1 cellular context compared by ENCODE assay signal in the genomic region with DNA sequence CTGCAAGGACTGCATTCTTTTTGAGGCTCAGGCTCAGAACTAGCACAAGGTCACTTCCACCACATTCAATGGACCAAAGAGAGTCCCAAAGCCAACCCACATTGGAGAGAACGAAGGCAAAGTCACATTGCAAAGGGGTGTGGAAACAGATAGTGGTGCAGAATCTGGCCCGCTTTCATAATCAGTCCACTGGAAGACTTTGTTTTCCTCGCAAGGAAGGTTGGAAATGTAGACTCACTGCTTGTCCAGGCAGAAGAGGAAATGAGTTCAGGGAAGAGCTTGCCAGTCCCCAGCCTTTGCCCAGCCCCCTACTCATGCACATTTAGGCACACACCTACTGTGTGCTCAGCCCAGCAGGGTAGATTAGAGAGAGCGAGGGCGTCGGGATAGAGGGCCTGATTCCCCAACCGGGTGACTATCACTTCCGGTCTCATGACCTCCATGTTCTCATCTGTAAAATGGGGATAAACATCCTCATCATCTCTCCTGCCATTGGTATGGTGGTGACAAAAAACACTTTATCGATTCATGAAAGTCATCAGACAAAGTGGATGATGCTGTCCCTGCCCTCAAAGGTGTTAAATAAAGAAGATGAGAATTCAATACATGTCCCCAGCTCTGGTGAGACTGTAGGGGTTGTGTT.
TF ChIP-seq lines count a peak whose summit lies in the region.

No MANE protein-coding gene starts in this region.

TF ChIP-seq in K562, 482 proteins besides CTCF, POLR2A, EP300 and RAD21 (continues in another document):
- TF ChIP-seq ZEB2 (IDR thresholded peaks at IDR 0.05) (no peak), ZNF584 (CRISPR knock-in tag; IDR thresholded peaks at IDR 0.05; ENCODE audit: low read depth) (no peak), SNRNP70 (optimal IDR thresholded peaks at IDR 0.05; ENCODE audit: low read depth, low read length) (no peak), ZNF217 (CRISPR knock-in tag; IDR thresholded peaks at IDR 0.05) (no peak), FOXA1 (IDR thresholded peaks at IDR 0.05; ENCODE audit: borderline replicate concordance) (no peak), STAT5A (IDR thresholded peaks at IDR 0.05; ENCODE audit: borderline replicate concordance, low read length) (no peak), SMAD2 (IDR thresholded peaks at IDR 0.05; ENCODE audit: low read depth, low read length) (no peak), KDM1A (IDR thresholded peaks at IDR 0.05) (0 out of 4 replicates have a peak, but pooled peaks of 1 of the 2 experiments have one; percentile 24), TEAD2 (tag; IDR thresholded peaks at IDR 0.05) (no peak), PML (IDR thresholded peaks at IDR 0.05; ENCODE audit: low read length) (no peak), NCOA2 (IDR thresholded peaks at IDR 0.05; ENCODE audit: partially characterized antibody in 2 of 2) (no peak), SIX5 (IDR thresholded peaks at IDR 0.05; ENCODE audit: borderline replicate concordance in 1 of 2, insufficient read depth in 1 of 2, low read depth in 1 of 2, low read length in 2 of 2) (no peak), ETV1 (tag; conservative IDR thresholded peaks at IDR 0.05; ENCODE audit: low read depth) (peak; percentile 85), ZC3H4 (CRISPR knock-in tag; IDR thresholded peaks at IDR 0.05; ENCODE audit: borderline replicate concordance) (no peak), HDAC3 (IDR thresholded peaks at IDR 0.05; ENCODE audit: borderline replicate concordance, partially characterized antibody) (no peak), RBM25 (IDR thresholded peaks at IDR 0.05; ENCODE audit: low read depth, low read length, severe bottlenecking) (peak; percentile 73), ELF1 (tag; IDR thresholded peaks at IDR 0.05) (peak; percentile 40; the same call in 1 of the 2 replicates), BCOR (IDR thresholded peaks at IDR 0.05) (peak; percentile 39; the same call in 1 of the 2 replicates)
- TF ChIP-seq, protein P1, sequence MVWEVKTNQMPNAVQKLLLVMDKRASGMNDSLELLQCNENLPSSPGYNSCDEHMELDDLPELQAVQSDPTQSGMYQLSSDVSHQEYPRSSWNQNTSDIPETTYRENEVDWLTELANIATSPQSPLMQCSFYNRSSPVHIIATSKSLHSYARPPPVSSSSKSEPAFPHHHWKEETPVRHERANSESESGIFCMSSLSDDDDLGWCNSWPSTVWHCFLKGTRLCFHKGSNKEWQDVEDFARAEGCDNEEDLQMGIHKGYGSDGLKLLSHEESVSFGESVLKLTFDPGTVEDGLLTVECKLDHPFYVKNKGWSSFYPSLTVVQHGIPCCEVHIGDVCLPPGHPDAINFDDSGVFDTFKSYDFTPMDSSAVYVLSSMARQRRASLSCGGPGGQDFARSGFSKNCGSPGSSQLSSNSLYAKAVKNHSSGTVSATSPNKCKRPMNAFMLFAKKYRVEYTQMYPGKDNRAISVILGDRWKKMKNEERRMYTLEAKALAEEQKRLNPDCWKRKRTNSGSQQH (CRISPR knock-in tag; IDR thresholded peaks at IDR 0.05), result no peak
- TF ChIP-seq, protein P2, sequence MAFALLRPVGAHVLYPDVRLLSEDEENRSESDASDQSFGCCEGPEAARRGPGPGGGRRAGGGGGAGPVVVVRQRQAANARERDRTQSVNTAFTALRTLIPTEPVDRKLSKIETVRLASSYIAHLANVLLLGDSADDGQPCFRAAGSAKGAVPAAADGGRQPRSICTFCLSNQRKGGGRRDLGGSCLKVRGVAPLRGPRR (CRISPR knock-in tag; IDR thresholded peaks at IDR 0.05), result no peak
- TF ChIP-seq, protein P3, sequence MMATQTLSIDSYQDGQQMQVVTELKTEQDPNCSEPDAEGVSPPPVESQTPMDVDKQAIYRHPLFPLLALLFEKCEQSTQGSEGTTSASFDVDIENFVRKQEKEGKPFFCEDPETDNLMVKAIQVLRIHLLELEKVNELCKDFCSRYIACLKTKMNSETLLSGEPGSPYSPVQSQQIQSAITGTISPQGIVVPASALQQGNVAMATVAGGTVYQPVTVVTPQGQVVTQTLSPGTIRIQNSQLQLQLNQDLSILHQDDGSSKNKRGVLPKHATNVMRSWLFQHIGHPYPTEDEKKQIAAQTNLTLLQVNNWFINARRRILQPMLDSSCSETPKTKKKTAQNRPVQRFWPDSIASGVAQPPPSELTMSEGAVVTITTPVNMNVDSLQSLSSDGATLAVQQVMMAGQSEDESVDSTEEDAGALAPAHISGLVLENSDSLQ (IDR thresholded peaks at IDR 0.05), result no peak
- TF ChIP-seq, protein P4, sequence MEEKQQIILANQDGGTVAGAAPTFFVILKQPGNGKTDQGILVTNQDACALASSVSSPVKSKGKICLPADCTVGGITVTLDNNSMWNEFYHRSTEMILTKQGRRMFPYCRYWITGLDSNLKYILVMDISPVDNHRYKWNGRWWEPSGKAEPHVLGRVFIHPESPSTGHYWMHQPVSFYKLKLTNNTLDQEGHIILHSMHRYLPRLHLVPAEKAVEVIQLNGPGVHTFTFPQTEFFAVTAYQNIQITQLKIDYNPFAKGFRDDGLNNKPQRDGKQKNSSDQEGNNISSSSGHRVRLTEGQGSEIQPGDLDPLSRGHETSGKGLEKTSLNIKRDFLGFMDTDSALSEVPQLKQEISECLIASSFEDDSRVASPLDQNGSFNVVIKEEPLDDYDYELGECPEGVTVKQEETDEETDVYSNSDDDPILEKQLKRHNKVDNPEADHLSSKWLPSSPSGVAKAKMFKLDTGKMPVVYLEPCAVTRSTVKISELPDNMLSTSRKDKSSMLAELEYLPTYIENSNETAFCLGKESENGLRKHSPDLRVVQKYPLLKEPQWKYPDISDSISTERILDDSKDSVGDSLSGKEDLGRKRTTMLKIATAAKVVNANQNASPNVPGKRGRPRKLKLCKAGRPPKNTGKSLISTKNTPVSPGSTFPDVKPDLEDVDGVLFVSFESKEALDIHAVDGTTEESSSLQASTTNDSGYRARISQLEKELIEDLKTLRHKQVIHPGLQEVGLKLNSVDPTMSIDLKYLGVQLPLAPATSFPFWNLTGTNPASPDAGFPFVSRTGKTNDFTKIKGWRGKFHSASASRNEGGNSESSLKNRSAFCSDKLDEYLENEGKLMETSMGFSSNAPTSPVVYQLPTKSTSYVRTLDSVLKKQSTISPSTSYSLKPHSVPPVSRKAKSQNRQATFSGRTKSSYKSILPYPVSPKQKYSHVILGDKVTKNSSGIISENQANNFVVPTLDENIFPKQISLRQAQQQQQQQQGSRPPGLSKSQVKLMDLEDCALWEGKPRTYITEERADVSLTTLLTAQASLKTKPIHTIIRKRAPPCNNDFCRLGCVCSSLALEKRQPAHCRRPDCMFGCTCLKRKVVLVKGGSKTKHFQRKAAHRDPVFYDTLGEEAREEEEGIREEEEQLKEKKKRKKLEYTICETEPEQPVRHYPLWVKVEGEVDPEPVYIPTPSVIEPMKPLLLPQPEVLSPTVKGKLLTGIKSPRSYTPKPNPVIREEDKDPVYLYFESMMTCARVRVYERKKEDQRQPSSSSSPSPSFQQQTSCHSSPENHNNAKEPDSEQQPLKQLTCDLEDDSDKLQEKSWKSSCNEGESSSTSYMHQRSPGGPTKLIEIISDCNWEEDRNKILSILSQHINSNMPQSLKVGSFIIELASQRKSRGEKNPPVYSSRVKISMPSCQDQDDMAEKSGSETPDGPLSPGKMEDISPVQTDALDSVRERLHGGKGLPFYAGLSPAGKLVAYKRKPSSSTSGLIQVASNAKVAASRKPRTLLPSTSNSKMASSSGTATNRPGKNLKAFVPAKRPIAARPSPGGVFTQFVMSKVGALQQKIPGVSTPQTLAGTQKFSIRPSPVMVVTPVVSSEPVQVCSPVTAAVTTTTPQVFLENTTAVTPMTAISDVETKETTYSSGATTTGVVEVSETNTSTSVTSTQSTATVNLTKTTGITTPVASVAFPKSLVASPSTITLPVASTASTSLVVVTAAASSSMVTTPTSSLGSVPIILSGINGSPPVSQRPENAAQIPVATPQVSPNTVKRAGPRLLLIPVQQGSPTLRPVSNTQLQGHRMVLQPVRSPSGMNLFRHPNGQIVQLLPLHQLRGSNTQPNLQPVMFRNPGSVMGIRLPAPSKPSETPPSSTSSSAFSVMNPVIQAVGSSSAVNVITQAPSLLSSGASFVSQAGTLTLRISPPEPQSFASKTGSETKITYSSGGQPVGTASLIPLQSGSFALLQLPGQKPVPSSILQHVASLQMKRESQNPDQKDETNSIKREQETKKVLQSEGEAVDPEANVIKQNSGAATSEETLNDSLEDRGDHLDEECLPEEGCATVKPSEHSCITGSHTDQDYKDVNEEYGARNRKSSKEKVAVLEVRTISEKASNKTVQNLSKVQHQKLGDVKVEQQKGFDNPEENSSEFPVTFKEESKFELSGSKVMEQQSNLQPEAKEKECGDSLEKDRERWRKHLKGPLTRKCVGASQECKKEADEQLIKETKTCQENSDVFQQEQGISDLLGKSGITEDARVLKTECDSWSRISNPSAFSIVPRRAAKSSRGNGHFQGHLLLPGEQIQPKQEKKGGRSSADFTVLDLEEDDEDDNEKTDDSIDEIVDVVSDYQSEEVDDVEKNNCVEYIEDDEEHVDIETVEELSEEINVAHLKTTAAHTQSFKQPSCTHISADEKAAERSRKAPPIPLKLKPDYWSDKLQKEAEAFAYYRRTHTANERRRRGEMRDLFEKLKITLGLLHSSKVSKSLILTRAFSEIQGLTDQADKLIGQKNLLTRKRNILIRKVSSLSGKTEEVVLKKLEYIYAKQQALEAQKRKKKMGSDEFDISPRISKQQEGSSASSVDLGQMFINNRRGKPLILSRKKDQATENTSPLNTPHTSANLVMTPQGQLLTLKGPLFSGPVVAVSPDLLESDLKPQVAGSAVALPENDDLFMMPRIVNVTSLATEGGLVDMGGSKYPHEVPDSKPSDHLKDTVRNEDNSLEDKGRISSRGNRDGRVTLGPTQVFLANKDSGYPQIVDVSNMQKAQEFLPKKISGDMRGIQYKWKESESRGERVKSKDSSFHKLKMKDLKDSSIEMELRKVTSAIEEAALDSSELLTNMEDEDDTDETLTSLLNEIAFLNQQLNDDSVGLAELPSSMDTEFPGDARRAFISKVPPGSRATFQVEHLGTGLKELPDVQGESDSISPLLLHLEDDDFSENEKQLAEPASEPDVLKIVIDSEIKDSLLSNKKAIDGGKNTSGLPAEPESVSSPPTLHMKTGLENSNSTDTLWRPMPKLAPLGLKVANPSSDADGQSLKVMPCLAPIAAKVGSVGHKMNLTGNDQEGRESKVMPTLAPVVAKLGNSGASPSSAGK (IDR thresholded peaks at IDR 0.05), result no peak
- TF ChIP-seq, protein P5, sequence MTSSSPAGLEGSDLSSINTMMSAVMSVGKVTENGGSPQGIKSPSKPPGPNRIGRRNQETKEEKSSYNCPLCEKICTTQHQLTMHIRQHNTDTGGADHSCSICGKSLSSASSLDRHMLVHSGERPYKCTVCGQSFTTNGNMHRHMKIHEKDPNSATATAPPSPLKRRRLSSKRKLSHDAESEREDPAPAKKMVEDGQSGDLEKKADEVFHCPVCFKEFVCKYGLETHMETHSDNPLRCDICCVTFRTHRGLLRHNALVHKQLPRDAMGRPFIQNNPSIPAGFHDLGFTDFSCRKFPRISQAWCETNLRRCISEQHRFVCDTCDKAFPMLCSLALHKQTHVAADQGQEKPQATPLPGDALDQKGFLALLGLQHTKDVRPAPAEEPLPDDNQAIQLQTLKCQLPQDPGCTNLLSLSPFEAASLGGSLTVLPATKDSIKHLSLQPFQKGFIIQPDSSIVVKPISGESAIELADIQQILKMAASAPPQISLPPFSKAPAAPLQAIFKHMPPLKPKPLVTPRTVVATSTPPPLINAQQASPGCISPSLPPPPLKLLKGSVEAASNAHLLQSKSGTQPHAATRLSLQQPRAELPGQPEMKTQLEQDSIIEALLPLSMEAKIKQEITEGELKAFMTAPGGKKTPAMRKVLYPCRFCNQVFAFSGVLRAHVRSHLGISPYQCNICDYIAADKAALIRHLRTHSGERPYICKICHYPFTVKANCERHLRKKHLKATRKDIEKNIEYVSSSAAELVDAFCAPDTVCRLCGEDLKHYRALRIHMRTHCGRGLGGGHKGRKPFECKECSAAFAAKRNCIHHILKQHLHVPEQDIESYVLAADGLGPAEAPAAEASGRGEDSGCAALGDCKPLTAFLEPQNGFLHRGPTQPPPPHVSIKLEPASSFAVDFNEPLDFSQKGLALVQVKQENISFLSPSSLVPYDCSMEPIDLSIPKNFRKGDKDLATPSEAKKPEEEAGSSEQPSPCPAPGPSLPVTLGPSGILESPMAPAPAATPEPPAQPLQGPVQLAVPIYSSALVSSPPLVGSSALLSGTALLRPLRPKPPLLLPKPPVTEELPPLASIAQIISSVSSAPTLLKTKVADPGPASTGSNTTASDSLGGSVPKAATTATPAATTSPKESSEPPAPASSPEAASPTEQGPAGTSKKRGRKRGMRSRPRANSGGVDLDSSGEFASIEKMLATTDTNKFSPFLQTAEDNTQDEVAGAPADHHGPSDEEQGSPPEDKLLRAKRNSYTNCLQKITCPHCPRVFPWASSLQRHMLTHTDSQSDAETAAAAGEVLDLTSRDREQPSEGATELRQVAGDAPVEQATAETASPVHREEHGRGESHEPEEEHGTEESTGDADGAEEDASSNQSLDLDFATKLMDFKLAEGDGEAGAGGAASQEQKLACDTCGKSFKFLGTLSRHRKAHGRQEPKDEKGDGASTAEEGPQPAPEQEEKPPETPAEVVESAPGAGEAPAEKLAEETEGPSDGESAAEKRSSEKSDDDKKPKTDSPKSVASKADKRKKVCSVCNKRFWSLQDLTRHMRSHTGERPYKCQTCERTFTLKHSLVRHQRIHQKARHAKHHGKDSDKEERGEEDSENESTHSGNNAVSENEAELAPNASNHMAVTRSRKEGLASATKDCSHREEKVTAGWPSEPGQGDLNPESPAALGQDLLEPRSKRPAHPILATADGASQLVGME (CRISPR knock-in tag; IDR thresholded peaks at IDR 0.05), result no peak
- TF ChIP-seq, protein P6, sequence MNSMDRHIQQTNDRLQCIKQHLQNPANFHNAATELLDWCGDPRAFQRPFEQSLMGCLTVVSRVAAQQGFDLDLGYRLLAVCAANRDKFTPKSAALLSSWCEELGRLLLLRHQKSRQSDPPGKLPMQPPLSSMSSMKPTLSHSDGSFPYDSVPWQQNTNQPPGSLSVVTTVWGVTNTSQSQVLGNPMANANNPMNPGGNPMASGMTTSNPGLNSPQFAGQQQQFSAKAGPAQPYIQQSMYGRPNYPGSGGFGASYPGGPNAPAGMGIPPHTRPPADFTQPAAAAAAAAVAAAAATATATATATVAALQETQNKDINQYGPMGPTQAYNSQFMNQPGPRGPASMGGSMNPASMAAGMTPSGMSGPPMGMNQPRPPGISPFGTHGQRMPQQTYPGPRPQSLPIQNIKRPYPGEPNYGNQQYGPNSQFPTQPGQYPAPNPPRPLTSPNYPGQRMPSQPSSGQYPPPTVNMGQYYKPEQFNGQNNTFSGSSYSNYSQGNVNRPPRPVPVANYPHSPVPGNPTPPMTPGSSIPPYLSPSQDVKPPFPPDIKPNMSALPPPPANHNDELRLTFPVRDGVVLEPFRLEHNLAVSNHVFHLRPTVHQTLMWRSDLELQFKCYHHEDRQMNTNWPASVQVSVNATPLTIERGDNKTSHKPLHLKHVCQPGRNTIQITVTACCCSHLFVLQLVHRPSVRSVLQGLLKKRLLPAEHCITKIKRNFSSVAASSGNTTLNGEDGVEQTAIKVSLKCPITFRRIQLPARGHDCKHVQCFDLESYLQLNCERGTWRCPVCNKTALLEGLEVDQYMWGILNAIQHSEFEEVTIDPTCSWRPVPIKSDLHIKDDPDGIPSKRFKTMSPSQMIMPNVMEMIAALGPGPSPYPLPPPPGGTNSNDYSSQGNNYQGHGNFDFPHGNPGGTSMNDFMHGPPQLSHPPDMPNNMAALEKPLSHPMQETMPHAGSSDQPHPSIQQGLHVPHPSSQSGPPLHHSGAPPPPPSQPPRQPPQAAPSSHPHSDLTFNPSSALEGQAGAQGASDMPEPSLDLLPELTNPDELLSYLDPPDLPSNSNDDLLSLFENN (IDR thresholded peaks at IDR 0.05; ENCODE audit: low read depth in 2 of 2, low read length in 2 of 2), result no peak
- TF ChIP-seq, protein P7, sequence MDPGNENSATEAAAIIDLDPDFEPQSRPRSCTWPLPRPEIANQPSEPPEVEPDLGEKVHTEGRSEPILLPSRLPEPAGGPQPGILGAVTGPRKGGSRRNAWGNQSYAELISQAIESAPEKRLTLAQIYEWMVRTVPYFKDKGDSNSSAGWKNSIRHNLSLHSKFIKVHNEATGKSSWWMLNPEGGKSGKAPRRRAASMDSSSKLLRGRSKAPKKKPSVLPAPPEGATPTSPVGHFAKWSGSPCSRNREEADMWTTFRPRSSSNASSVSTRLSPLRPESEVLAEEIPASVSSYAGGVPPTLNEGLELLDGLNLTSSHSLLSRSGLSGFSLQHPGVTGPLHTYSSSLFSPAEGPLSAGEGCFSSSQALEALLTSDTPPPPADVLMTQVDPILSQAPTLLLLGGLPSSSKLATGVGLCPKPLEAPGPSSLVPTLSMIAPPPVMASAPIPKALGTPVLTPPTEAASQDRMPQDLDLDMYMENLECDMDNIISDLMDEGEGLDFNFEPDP (CRISPR knock-in tag; IDR thresholded peaks at IDR 0.05), result no peak
